Comparison of ENCODE assay signal across 21 cellular contexts in genomic region chr5:75536694-75537360, GRCh38. TPM values are rescaled to one million over a fixed set of nuclear protein-coding genes. Genes with fewer than 3 reads are reported as not detected.
DNase-seq lines count a peak whose midpoint lies in the region; ATAC-seq and TF ChIP-seq lines count a peak whose summit lies in the region.
"Had no signal": no experiment of that assay in that cellular context is flagged by ENCODE, and none has a peak within 500 bp of the region (broad histone marks: within the 10 kb centered on the region; RNA-seq: fewer than 3 reads in every experiment).

No MANE protein-coding gene starts in this region.

- no peak overlapping the region for H2AFZ ChIP-seq in H9 (ENCODE audit: low read length)

- WGBS in H9 (ENCODE audit: extremely low coverage, insufficient read length, low lambda C conversion rate) = no CpG with 5 or more reads among the region's 6 CpGs

- no peak overlapping the region for H3K9ac ChIP-seq in H9 (ENCODE audit: extremely low read depth, insufficient read length, low read length)

- H2BK20ac ChIP-seq in H9 (ENCODE audit: low read depth, low read length, poor library complexity, severe bottlenecking) = no peak overlapping the region

- no peaks in the 10 kb centered on the region for H3K36me3 ChIP-seq in mucosa of descending colon (ENCODE audit: low read depth)
- H3K36me3 ChIP-seq: sigmoid colon, thyroid gland had no signal

- peak; percentile 10 for DNase-seq in DMS53 (lab: John Stamatoyannopoulos, UW)
- no peak for DNase-seq in DMS53 treated with DMSO at 0.1 percent for 48 hours (lab: John Stamatoyannopoulos, UW; ENCODE audit: unreplicated experiment)
- DNase-seq in H9 = peak; percentile 47
- DNase-seq in choroid plexus epithelial cell (ENCODE audit: low read depth) = peak; percentile 36
- no peak for DNase-seq in mucosa of descending colon
- no peak for DNase-seq in kidney tubule cell (ENCODE audit: low spot score)
- no peak for DNase-seq in NCI-H1694 (lab: John Stamatoyannopoulos, UW)
- DNase-seq in inferior parietal cortex (ENCODE audit: extremely low spot score) = no peak
- DNase-seq: 8988T; activated CD4-positive, alpha-beta T cell treated with anti-CD3 and anti-CD28 coated beads for 48 hours; activated T-cell treated with anti-CD3 and anti-CD28 coated beads, Interleukin-2, amount 50 U/mL, for 4 hours; central memory CD4-positive, alpha-beta T cell; foreskin melanocyte; KBM-7; NCI-H1105 treated with DMSO at 0.1 percent for 48 hours; NCI-H446; sigmoid colon; SJCRH30; stimulated activated CD4-positive, alpha-beta T cell treated with anti-CD3 and anti-CD28 coated beads, Interleukin-4, amount 100 ng/mL, for 24 hours; T-helper 9 cell; thyroid gland had no signal

- no peaks in the 10 kb centered on the region for H3K9me3 ChIP-seq in H9 (ENCODE audit: control insufficient read depth, low read depth, low read length)
- peaks cover 15% of the 10 kb centered on the region for H3K9me3 ChIP-seq in mucosa of descending colon

- H3K4me1 ChIP-seq in H9 (ENCODE audit: insufficient read depth, low read length) (no peaks in the 10 kb centered on the region), mucosa of descending colon (ENCODE audit: low read depth) (no peaks in the 10 kb centered on the region)
- H3K4me1 ChIP-seq: SJCRH30 had no signal

- H4K91ac ChIP-seq in H9 (ENCODE audit: insufficient read length, low read depth, low read length) = no peak overlapping the region

- H3T11ph ChIP-seq in H9 (ENCODE audit: low read length) = no peak overlapping the region

- H3K56ac ChIP-seq in H9 (ENCODE audit: insufficient read length, low read depth, low read length) = no peak overlapping the region

- no peak overlapping the region for H3K23ac ChIP-seq in H9 (ENCODE audit: insufficient read length, low read depth, low read length)

- H2BK5ac ChIP-seq in H9 (ENCODE audit: insufficient read length, low read length) = no peak overlapping the region

- H4K8ac ChIP-seq in H9 (replicated peaks; ENCODE audit: insufficient read length, low read depth, low read length) = no peak overlapping the region

- H2AK5ac ChIP-seq in H9 (ENCODE audit: insufficient read length, low read length) = no peak overlapping the region

- H3K14ac ChIP-seq in H9 (ENCODE audit: insufficient read depth, low read length) = no peak overlapping the region; the same call in 1 of the 2 replicates

- H4K5ac ChIP-seq in H9 (ENCODE audit: insufficient read length, low read depth, low read length) = no peak overlapping the region

- H2BK120ac ChIP-seq in H9 (ENCODE audit: low read depth, low read length, poor library complexity, severe bottlenecking) = no peak overlapping the region

- H3K27me3 ChIP-seq in H9 (ENCODE audit: insufficient read depth, low read length) = no peaks in the 10 kb centered on the region
- H3K27me3 ChIP-seq: sigmoid colon, SJCRH30, thyroid gland had no signal

- H3K79me1 ChIP-seq in H9 (ENCODE audit: insufficient read depth, low read depth, low read length, poor library complexity, severe bottlenecking) = no peaks in the 10 kb centered on the region

- H3K36me3 Mint-ChIP-seq in H9 (ENCODE audit: insufficient read depth in 1 of 3, low read depth in 3 of 3) = peaks cover 13 to 24% (median 19%) of the 10 kb centered on the region in 3 experiments

- no peak overlapping the region for H3K18ac ChIP-seq in H9 (ENCODE audit: insufficient read length, low read depth, low read length)

- no peak overlapping the region for H3K4me3 Mint-ChIP-seq in H9
- H3K4me3 Mint-ChIP-seq: activated T-cell treated with anti-CD3 and anti-CD28 coated beads, Interleukin-2, amount 50 U/mL, for 4 hours had no signal

- H3K27ac ChIP-seq in H9 (ENCODE audit: insufficient read length, low read depth, low read length) = no peak overlapping the region
- H3K27ac ChIP-seq: sigmoid colon, SJCRH30, thyroid gland had no signal

- no peaks in the 10 kb centered on the region for H4K20me1 ChIP-seq in H9 (ENCODE audit: control insufficient read depth, insufficient read depth, insufficient read length)

- H3K4ac ChIP-seq in H9 (ENCODE audit: low read depth, low read length) = no peak overlapping the region

- no peaks in the 10 kb centered on the region for H3K79me2 ChIP-seq in H9 (ENCODE audit: insufficient read depth, low read length)

- TF ChIP-seq CTCF in H9 (conservative IDR thresholded peaks at IDR 0.05) = no peak
- TF ChIP-seq CTCF in choroid plexus epithelial cell (conservative IDR thresholded peaks at IDR 0.05; ENCODE audit: low read depth, low read length) = no peak
- no peak for TF ChIP-seq CTCF in mucosa of descending colon (IDR thresholded peaks at IDR 0.05)

- peaks cover 14 to 25% of the 10 kb centered on the region in 2 experiments for H3K4me1 Mint-ChIP-seq in H9

- H3K4me2 ChIP-seq in H9 (ENCODE audit: insufficient read depth, insufficient read length, low read length) = no peak overlapping the region

- H2BK12ac ChIP-seq in H9 (ENCODE audit: insufficient read length, low read depth, low read length) = no peak overlapping the region

- H3K27me3 Mint-ChIP-seq in H9 (ENCODE audit: low read depth) = no peaks in the 10 kb centered on the region

- peak overlapping the region in 2 of 3 experiments; percentile 22 to 62; a peak in 3 of 7 replicates for H3K27ac Mint-ChIP-seq in H9

- ATAC-seq in mucosa of descending colon = peak; percentile 14
- ATAC-seq: activated T-cell treated with anti-CD3 and anti-CD28 coated beads, Interleukin-2, amount 50 U/mL, for 4 hours had no signal

- no peak overlapping the region for H2BK15ac ChIP-seq in H9 (ENCODE audit: low read depth, low read length)

- H3K4me3 ChIP-seq in choroid plexus epithelial cell (ENCODE audit: low read depth, low read length) = no peak overlapping the region
- no peak overlapping the region for H3K4me3 ChIP-seq in mucosa of descending colon
- H3K4me3 ChIP-seq: sigmoid colon, SJCRH30, thyroid gland had no signal

- H3K23me2 ChIP-seq in H9 (ENCODE audit: insufficient read length, low read depth, low read length, poor library complexity, severe bottlenecking) = no peaks in the 10 kb centered on the region

- intact Hi-C loops in mucosa of descending colon (cut with DNase I, micrococcal nuclease) = no loop called here

- peaks cover 4 to 14% of the 10 kb centered on the region in 2 experiments; a peak in 4 of 5 replicates for H3K9me3 Mint-ChIP-seq in H9

RNA-seq across cellular contexts. Expression of gene POLK, which starts 25.1 kb away (rescaled TPM):
- total RNA-seq in H9 (2021) (7.6 and 9.9 TPM in 2 replicates), mucosa of descending colon (10 to 100 TPM; 15.3 to 32.5 (median 17.6) TPM)

RNA-seq across cellular contexts. Expression of gene CERT1, which starts 25.4 kb away (rescaled TPM):
- total RNA-seq in H9 (2021) (48.1 and 50.2 TPM in 2 replicates), mucosa of descending colon (10 to 100 TPM; 41.4 to 63.4 (median 45.0) TPM)

Comparison
In these comparisons a context has a peak if more than half of its experiments do, and no peak if none do; other contexts are left out.
1. DNase-seq: peak in DMS53 (single experiment), H9 (single experiment) and choroid plexus epithelial cell (single experiment); none in DMS53 treated with DMSO at 0.1 percent for 48 hours (single experiment), mucosa of descending colon (0 of 3), kidney tubule cell (single experiment), NCI-H1694 (single experiment) and inferior parietal cortex (single experiment).